ENCODE assay signal across 8 cellular contexts in the genomic region with DNA sequence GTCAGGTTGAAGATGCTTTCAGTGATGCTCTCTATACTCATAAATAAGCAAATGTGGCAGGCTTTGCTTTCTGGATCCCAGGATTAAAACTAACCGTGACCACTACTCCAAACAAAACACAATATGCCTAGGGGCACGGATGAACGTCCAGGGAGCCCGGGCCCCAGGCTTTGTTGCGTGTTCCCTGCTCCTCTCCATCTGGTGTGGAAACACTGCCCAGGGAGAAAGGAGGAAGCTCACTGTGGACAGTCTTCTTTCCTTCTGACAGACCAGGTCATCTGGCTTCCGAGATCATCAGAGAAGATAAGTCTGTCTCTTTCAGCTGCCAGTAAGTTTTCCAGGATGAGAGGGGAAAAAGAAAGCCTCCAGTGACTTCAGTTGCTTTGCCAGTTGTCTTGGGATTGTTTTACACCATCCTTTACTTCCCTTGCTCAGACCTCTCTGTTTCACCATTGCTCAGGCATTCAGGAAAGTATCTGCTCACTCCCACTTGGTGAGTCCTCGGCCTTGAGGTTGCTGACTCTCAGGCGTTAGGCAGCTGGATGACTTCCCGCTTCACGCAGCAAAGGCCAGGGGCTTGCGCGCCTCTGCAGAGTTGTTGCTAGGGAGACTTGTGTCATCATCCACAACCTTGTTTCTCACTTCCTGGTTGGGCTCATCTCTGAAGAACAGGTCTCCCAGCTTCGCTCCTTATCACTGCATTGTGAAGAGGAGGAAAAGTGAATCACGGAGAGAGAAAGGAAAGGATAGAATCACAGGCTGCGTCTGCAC. TPM values are rescaled to one million over a fixed set of nuclear protein-coding genes. Genes with fewer than 3 reads are reported as not detected.
A peak's percentile ranks its signal among the peaks of the same experiment; 100 is the strongest.
DNase-seq lines count a peak whose midpoint lies in the region; ATAC-seq and TF ChIP-seq lines count a peak whose summit lies in the region.

No MANE protein-coding gene starts in this region.

- no peak overlapping the region for H3K27ac Mint-ChIP-seq in activated CD8-positive, alpha-beta T cell treated with anti-CD3 and anti-CD28 coated beads, Interleukin-2, amount 10 ng/mL, durations not matched to agents 7 days and 5 days
- no peak overlapping the region for H3K27ac Mint-ChIP-seq in T-helper 17 cell

- ATAC-seq in mucosa of descending colon: peak; percentile 45
- no peak for ATAC-seq in activated CD8-positive, alpha-beta T cell treated with anti-CD3 and anti-CD28 coated beads, Interleukin-2, amount 10 ng/mL, durations not matched to agents 7 days and 5 days
- no peak for ATAC-seq in T-helper 17 cell
- ATAC-seq in HG03159 (IDR thresholded peaks at IDR 0.05; ENCODE audit: unreplicated experiment): no peak

- H3K4me3 ChIP-seq in BE2C (ENCODE audit: low read depth, low read length) (no peak overlapping the region), duodenal mucosa (ENCODE audit: low read depth in 1 of 2, low read length in 2 of 2) (no peak overlapping the region), mucosa of descending colon (no peak overlapping the region)

- H3K9ac ChIP-seq in duodenal mucosa (ENCODE audit: low read depth in 1 of 2, low read length in 2 of 2): no peak overlapping the region

- H3K27ac ChIP-seq in duodenal mucosa (ENCODE audit: low read depth, low read length): peak overlapping the region; percentile 33

- CTCF ChIA-PET in activated CD8-positive, alpha-beta T cell treated with anti-CD3 and anti-CD28 coated beads, Interleukin-2, amount 10 ng/mL, durations not matched to agents 7 days and 5 days (lab: Charles Lee): interaction anchor here (0.7 to 2.2 kb wide), 12 partner anchors 9 to 220 kb away, joined by 3 to 17 read pairs (median 4); a partner anchor contains a TSS

- peaks cover 4% of the 10 kb centered on the region for H3K36me3 ChIP-seq in BE2C
- H3K36me3 ChIP-seq in duodenal mucosa (ENCODE audit: control insufficient read depth in 1 of 2, insufficient read depth in 2 of 2, low read length in 2 of 2): peaks cover 29 to 54% of the 10 kb centered on the region in 2 donors
- H3K36me3 ChIP-seq in mucosa of descending colon (ENCODE audit: low read depth): no peaks in the 10 kb centered on the region

- peak; percentile 30 for DNase-seq in BE2C
- DNase-seq in NCI-H510A treated with DMSO at 0.1 percent for 48 hours (lab: John Stamatoyannopoulos, UW): peak; percentile 68
- peak in 1 of 3 donors; percentile 66 for DNase-seq in mucosa of descending colon
- DNase-seq in activated CD8-positive, alpha-beta T cell treated with anti-CD3 and anti-CD28 coated beads, Interleukin-2, amount 10 ng/mL, durations not matched to agents 7 days and 5 days: no peak
- no peak for DNase-seq in T-helper 17 cell
- DNase-seq in NCI-H1694 treated with DMSO at 0.1 percent for 48 hours (lab: John Stamatoyannopoulos, UW): no peak

- H3K27me3 ChIP-seq in BE2C (no peaks in the 10 kb centered on the region), duodenal mucosa (ENCODE audit: control insufficient read depth in 1 of 2, insufficient read depth in 2 of 2, low read length in 2 of 2) (no peaks in the 10 kb centered on the region)

- TF ChIP-seq CTCF in BE2C (IDR thresholded peaks at IDR 0.05; ENCODE audit: low read depth, low read length): no peak
- TF ChIP-seq CTCF in mucosa of descending colon (IDR thresholded peaks at IDR 0.05): no peak

- H3K9me3 Mint-ChIP-seq in activated CD8-positive, alpha-beta T cell treated with anti-CD3 and anti-CD28 coated beads, Interleukin-2, amount 10 ng/mL, durations not matched to agents 7 days and 5 days (ENCODE audit: insufficient read depth): no peaks in the 10 kb centered on the region

- no peaks in the 10 kb centered on the region for H3K36me3 Mint-ChIP-seq in activated CD8-positive, alpha-beta T cell treated with anti-CD3 and anti-CD28 coated beads, Interleukin-2, amount 10 ng/mL, durations not matched to agents 7 days and 5 days (ENCODE audit: low read depth)
- peaks cover 5% of the 10 kb centered on the region for H3K36me3 Mint-ChIP-seq in T-helper 17 cell (ENCODE audit: low read depth)

- no peak overlapping the region for H3K4me3 Mint-ChIP-seq in activated CD8-positive, alpha-beta T cell treated with anti-CD3 and anti-CD28 coated beads, Interleukin-2, amount 10 ng/mL, durations not matched to agents 7 days and 5 days
- H3K4me3 Mint-ChIP-seq in T-helper 17 cell: no peak overlapping the region

- intact Hi-C loops in mucosa of descending colon (cut with DNase I, micrococcal nuclease): loop anchor here in 1 of 2 donors (10.0 kb wide), 1 partner anchor 47 kb away; no protein-coding TSS in a partner anchor

- POLR2A ChIA-PET in activated CD8-positive, alpha-beta T cell treated with anti-CD3 and anti-CD28 coated beads, Interleukin-2, amount 10 ng/mL, durations not matched to agents 7 days and 5 days (lab: Charles Lee): no interaction called here

- H3K4me1 ChIP-seq in BE2C: no peaks in the 10 kb centered on the region; the same call in 1 of the 2 replicates
- peaks cover 5 to 11% of the 10 kb centered on the region in 2 donors for H3K4me1 ChIP-seq in duodenal mucosa (ENCODE audit: control insufficient read depth in 1 of 2, insufficient read depth in 2 of 2, low read length in 2 of 2)
- no peaks in the 10 kb centered on the region for H3K4me1 ChIP-seq in mucosa of descending colon (ENCODE audit: low read depth)

- H3K27me3 Mint-ChIP-seq in activated CD8-positive, alpha-beta T cell treated with anti-CD3 and anti-CD28 coated beads, Interleukin-2, amount 10 ng/mL, durations not matched to agents 7 days and 5 days (ENCODE audit: low read depth): no peaks in the 10 kb centered on the region
- no peaks in the 10 kb centered on the region for H3K27me3 Mint-ChIP-seq in T-helper 17 cell

- H3K4me1 Mint-ChIP-seq in activated CD8-positive, alpha-beta T cell treated with anti-CD3 and anti-CD28 coated beads, Interleukin-2, amount 10 ng/mL, durations not matched to agents 7 days and 5 days (ENCODE audit: low read depth): no peaks in the 10 kb centered on the region
- peaks cover 2% of the 10 kb centered on the region for H3K4me1 Mint-ChIP-seq in T-helper 17 cell

- H3K9me3 ChIP-seq in BE2C (no peaks in the 10 kb centered on the region), duodenal mucosa (ENCODE audit: control insufficient read depth in 1 of 2, low read length in 2 of 2) (no peaks in the 10 kb centered on the region), mucosa of descending colon (no peaks in the 10 kb centered on the region), T-helper 17 cell (ENCODE audit: control insufficient read depth, low read length, poor library complexity, severe bottlenecking) (no peaks in the 10 kb centered on the region)

RNA-seq across cellular contexts. Expression of a gene that starts 20.6 kb away (rescaled TPM):
- 137 TPM for polyA plus RNA-seq in BE2C (2012; ENCODE audit: insufficient read depth, insufficient read length, low read depth)
- total RNA-seq in mucosa of descending colon (10 to 100 TPM; 48.6 to 96.4 (median 61.3) TPM), T-helper 17 cell (10 to 100 TPM; 22.7 to 40.0 TPM)
- total RNA-seq in activated CD8-positive, alpha-beta T cell treated with anti-CD3 and anti-CD28 coated beads, Interleukin-2, amount 10 ng/mL, durations not matched to agents 7 days and 5 days: 10 to 100 TPM; 88.3 to 91.8 TPM

RNA-seq across cellular contexts. Expression of a gene that starts 52.0 kb away (rescaled TPM):
- 8.5 TPM for polyA plus RNA-seq in BE2C (2012; ENCODE audit: insufficient read depth, insufficient read length, low read depth)
- total RNA-seq in mucosa of descending colon: 10 to 100 TPM; 10.6 to 12.2 (median 11.1) TPM
- 10 to 100 TPM; 18.3 to 21.9 TPM for total RNA-seq in activated CD8-positive, alpha-beta T cell treated with anti-CD3 and anti-CD28 coated beads, Interleukin-2, amount 10 ng/mL, durations not matched to agents 7 days and 5 days
- 1 to 10 TPM; 3.8 to 6.3 TPM for total RNA-seq in T-helper 17 cell

Comparison
In these comparisons a context has a peak if more than half of its experiments do, and no peak if none do; other contexts are left out.
1. DNase-seq: peak in BE2C (single experiment) and NCI-H510A treated with DMSO at 0.1 percent for 48 hours (single experiment); none in activated CD8-positive, alpha-beta T cell treated with anti-CD3 and anti-CD28 coated beads, Interleukin-2, amount 10 ng/mL, durations not matched to agents 7 days and 5 days (single experiment), T-helper 17 cell (0 of 3) and NCI-H1694 treated with DMSO at 0.1 percent for 48 hours (single experiment).